ENCODE assay signal across 1 cellular context in the genomic region with DNA sequence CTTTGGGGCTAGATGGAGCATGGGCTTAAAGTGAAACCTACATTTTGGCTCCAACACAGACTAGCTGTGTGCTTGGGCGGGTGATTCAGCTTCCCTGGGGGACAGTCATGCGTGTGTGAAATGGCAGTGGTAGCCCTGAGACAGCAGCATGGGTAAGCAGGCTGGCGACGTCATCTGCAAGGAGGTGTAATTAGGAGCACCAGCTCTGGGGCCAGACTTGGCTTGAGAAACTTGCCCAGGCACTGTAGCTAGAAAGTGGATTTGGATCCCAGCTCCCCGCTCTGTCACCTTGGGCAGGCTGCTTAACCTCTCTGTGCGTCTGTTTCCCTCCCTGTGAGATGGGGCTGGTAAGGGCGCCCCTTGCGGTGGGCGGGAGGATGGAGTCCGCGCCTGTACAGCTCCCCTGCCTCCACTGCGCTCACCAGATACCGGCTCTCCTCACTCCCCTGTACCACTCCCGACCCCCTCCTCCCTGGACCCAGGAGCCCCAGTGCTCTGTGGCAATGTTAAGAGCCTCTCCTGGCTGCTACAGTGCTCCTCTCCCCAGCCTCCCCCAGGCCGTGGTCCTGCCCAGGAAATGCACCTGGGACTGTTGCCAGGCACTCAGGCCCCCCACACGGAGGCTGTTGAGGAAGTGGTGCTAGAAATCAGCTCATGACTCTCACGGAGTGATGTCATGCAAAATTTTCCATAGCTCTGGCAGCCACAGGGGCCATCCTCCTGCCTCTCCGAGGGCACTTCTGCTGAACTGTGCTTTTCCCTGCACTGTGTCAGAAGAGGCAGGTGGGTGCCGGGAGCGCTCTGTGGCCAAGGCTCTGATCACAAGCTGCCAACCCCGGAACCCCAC.
TF ChIP-seq lines count a peak whose summit lies in the region.

No MANE protein-coding gene starts in this region.

TF ChIP-seq in H1, 55 proteins besides CTCF, POLR2A, EP300 and RAD21 (continued from another document):
- TF ChIP-seq TCF12 (IDR thresholded peaks at IDR 0.05; ENCODE audit: low read depth, low read length) (no peak), CEBPB (IDR thresholded peaks at IDR 0.05; ENCODE audit: low read depth, low read length) (no peak), POU5F1 (IDR thresholded peaks at IDR 0.05; ENCODE audit: low read depth, low read length) (no peak), SP1 (IDR thresholded peaks at IDR 0.05; ENCODE audit: low read depth, low read length) (no peak), RBBP5 (IDR thresholded peaks at IDR 0.05; ENCODE audit: borderline replicate concordance, low read depth, low read length) (no peak), SIRT6 (IDR thresholded peaks at IDR 0.05; ENCODE audit: low read length) (no peak), YY1 (IDR thresholded peaks at IDR 0.05; ENCODE audit: low read depth, low read length) (0 out of 2 replicates have a peak, but pooled peaks have one; percentile 12), BCL11A (IDR thresholded peaks at IDR 0.05; ENCODE audit: low read depth in 2 of 2, low read length in 2 of 2) (no peak), KDM1A (IDR thresholded peaks at IDR 0.05; ENCODE audit: borderline replicate concordance, low read length) (peak; percentile 62; the same call in 1 of the 2 replicates), RFX5 (IDR thresholded peaks at IDR 0.05; ENCODE audit: borderline replicate concordance, low read depth, low read length) (no peak), EGR1 (IDR thresholded peaks at IDR 0.05; ENCODE audit: borderline replicate concordance, low read depth, low read length) (no peak), CBX8 (IDR thresholded peaks at IDR 0.05; ENCODE audit: borderline replicate concordance, low read depth, low read length) (no peak), RNF2 (IDR thresholded peaks at IDR 0.05; ENCODE audit: borderline replicate concordance, low read depth, low read length, missing control alignments, poor library complexity, severe bottlenecking) (no peak)
- TF ChIP-seq, protein P1, sequence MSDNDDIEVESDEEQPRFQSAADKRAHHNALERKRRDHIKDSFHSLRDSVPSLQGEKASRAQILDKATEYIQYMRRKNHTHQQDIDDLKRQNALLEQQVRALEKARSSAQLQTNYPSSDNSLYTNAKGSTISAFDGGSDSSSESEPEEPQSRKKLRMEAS (IDR thresholded peaks at IDR 0.05) = no peak
